8 cellular contexts compared by ENCODE assay signal in genomic region chr2:3461781-3462492, GRCh38. TPM values are rescaled to one million over a fixed set of nuclear protein-coding genes. Genes with fewer than 3 reads are reported as not detected.
DNase-seq lines count a peak whose midpoint lies in the region; ATAC-seq and FAIRE-seq lines count a peak whose summit lies in the region.

No MANE protein-coding gene starts in this region.

- DNase-seq in Caki2 (ENCODE audit: low read depth): peak; percentile 34
- DNase-seq in NCI-H1694 (lab: John Stamatoyannopoulos, UW): peak; percentile 92
- peak; percentile 64 for DNase-seq in activated CD4-positive, alpha-beta T cell treated with anti-CD3 and anti-CD28 coated beads, Interleukin-2, amount 10 ng/mL, durations not matched to agents 7 days and 5 days
- peak; percentile 73 to 74 for DNase-seq in frontal cortex (ENCODE audit: low spot score in 2 of 2)
- peak; percentile 79 for DNase-seq in pons (ENCODE audit: low spot score)
- DNase-seq in NCI-H226: no peak

- POLR2A ChIA-PET in activated CD4-positive, alpha-beta T cell treated with anti-CD3 and anti-CD28 coated beads, Interleukin-2, amount 10 ng/mL, durations not matched to agents 7 days and 5 days (lab: Charles Lee): interaction anchor here (0.6 kb wide), 2 partner anchors 190 to 1273 kb away, joined by 3 read pairs; no protein-coding TSS in a partner anchor

- FAIRE-seq in frontal cortex (lab: Jason Lieb, UNC): peak; percentile 65

- H3K27ac Mint-ChIP-seq in activated CD4-positive, alpha-beta T cell treated with anti-CD3 and anti-CD28 coated beads, Interleukin-2, amount 10 ng/mL, durations not matched to agents 7 days and 5 days: peak overlapping the region; percentile 80

- peak overlapping the region; percentile 14 for H3K4me3 Mint-ChIP-seq in activated CD4-positive, alpha-beta T cell treated with anti-CD3 and anti-CD28 coated beads, Interleukin-2, amount 10 ng/mL, durations not matched to agents 7 days and 5 days

- H3K4me1 Mint-ChIP-seq in activated CD4-positive, alpha-beta T cell treated with anti-CD3 and anti-CD28 coated beads, Interleukin-2, amount 10 ng/mL, durations not matched to agents 7 days and 5 days: peaks cover 15% of the 10 kb centered on the region

- H3K9me3 Mint-ChIP-seq in activated CD4-positive, alpha-beta T cell treated with anti-CD3 and anti-CD28 coated beads, Interleukin-2, amount 10 ng/mL, durations not matched to agents 7 days and 5 days: no peaks in the 10 kb centered on the region

- no peaks in the 10 kb centered on the region for H3K36me3 Mint-ChIP-seq in activated CD4-positive, alpha-beta T cell treated with anti-CD3 and anti-CD28 coated beads, Interleukin-2, amount 10 ng/mL, durations not matched to agents 7 days and 5 days (ENCODE audit: low read depth)

- CTCF ChIA-PET in activated CD4-positive, alpha-beta T cell treated with anti-CD3 and anti-CD28 coated beads, Interleukin-2, amount 10 ng/mL, durations not matched to agents 7 days and 5 days (lab: Charles Lee): interaction anchor here (0.6 to 2.4 kb wide), 4 partner anchors 10 to 240 kb away, joined by 3 to 14 read pairs (median 6); no protein-coding TSS in a partner anchor

- in situ Hi-C loops in Caki2 (cut with HindIII; ENCODE audit: low pct_unique_long_range_greater_than_20kb, low sequenced_read_pairs): no loop called here

- H3K27me3 Mint-ChIP-seq in activated CD4-positive, alpha-beta T cell treated with anti-CD3 and anti-CD28 coated beads, Interleukin-2, amount 10 ng/mL, durations not matched to agents 7 days and 5 days: no peaks in the 10 kb centered on the region

- ATAC-seq in GM18861 (IDR thresholded peaks at IDR 0.05; ENCODE audit: unreplicated experiment): peak; percentile 83
- peak; percentile 75 for ATAC-seq in HG02938 (IDR thresholded peaks at IDR 0.05; ENCODE audit: unreplicated experiment)

RNA-seq across cellular contexts. Expression of gene ADI1, which starts 57.4 kb away (rescaled TPM):
- 42.7 and 54.8 TPM in 2 replicates for total RNA-seq in Caki2 (2014; rRNA removed; shearing (Covaris generic); ENCODE audit: low replicate concordance)
- 10 to 100 TPM; 45.7 to 48.2 TPM for total RNA-seq in activated CD4-positive, alpha-beta T cell treated with anti-CD3 and anti-CD28 coated beads, Interleukin-2, amount 10 ng/mL, durations not matched to agents 7 days and 5 days
- 11.8 TPM for total RNA-seq in frontal cortex
